ENCODE assay signal across 8 cellular contexts in genomic region chr3:42080452-42080872, GRCh38. TPM values are rescaled to one million over a fixed set of nuclear protein-coding genes. Genes with fewer than 3 reads are reported as not detected.
DNase-seq lines count a peak whose midpoint lies in the region; ATAC-seq lines count a peak whose summit lies in the region.

No MANE protein-coding gene starts in this region.

- no peak overlapping the region for H3K4me3 Mint-ChIP-seq in T-helper 1 cell treated with Interleukin-12 subunit alpha and Interleukin-12 subunit beta and Interleukin-4 antibody, amounts not matched to agents 30 μg/mL and 1 μg/mL, for 36 hours
- peak overlapping the region in 3 of 10 donors; percentile 36 to 72 (median 41) for H3K4me3 Mint-ChIP-seq in naive thymus-derived CD8-positive, alpha-beta T cell

- H3K36me3 Mint-ChIP-seq in T-helper 1 cell treated with Interleukin-12 subunit alpha and Interleukin-12 subunit beta and Interleukin-4 antibody, amounts not matched to agents 30 μg/mL and 1 μg/mL, for 36 hours (ENCODE audit: low read depth), result peaks cover 2% of the 10 kb centered on the region
- H3K36me3 Mint-ChIP-seq in naive thymus-derived CD8-positive, alpha-beta T cell, result peaks cover 0 to 5% (median 5%) of the 10 kb centered on the region in 3 donors

- peaks cover 3% of the 10 kb centered on the region for H3K9me3 Mint-ChIP-seq in T-helper 1 cell treated with Interleukin-12 subunit alpha and Interleukin-12 subunit beta and Interleukin-4 antibody, amounts not matched to agents 30 μg/mL and 1 μg/mL, for 36 hours
- peaks cover 0 to 10% (median 0%) of the 10 kb centered on the region in 9 donors for H3K9me3 Mint-ChIP-seq in naive thymus-derived CD8-positive, alpha-beta T cell

- no peaks in the 10 kb centered on the region for H3K27me3 Mint-ChIP-seq in T-helper 1 cell treated with Interleukin-12 subunit alpha and Interleukin-12 subunit beta and Interleukin-4 antibody, amounts not matched to agents 30 μg/mL and 1 μg/mL, for 36 hours (ENCODE audit: low read depth)
- H3K27me3 Mint-ChIP-seq in naive thymus-derived CD8-positive, alpha-beta T cell, result no peaks in the 10 kb centered on the region

- peak; percentile 86 for ATAC-seq in esophagus mucosa
- ATAC-seq in naive thymus-derived CD8-positive, alpha-beta T cell, result peak in 1 of 2 donors; percentile 54
- ATAC-seq in HG03097 (IDR thresholded peaks at IDR 0.05; ENCODE audit: low FRiP score, unreplicated experiment), result no peak
- no peak for ATAC-seq in HG03095 (IDR thresholded peaks at IDR 0.05; ENCODE audit: unreplicated experiment)

- POLR2A ChIA-PET in naive thymus-derived CD8-positive, alpha-beta T cell (lab: Charles Lee), result no interaction called here

- peaks cover 29% of the 10 kb centered on the region for H3K4me1 Mint-ChIP-seq in T-helper 1 cell treated with Interleukin-12 subunit alpha and Interleukin-12 subunit beta and Interleukin-4 antibody, amounts not matched to agents 30 μg/mL and 1 μg/mL, for 36 hours (ENCODE audit: low read depth)
- peaks cover 24 to 63% (median 46%) of the 10 kb centered on the region in 4 donors for H3K4me1 Mint-ChIP-seq in naive thymus-derived CD8-positive, alpha-beta T cell

- peak; percentile 8 for DNase-seq in stimulated activated CD4-positive, alpha-beta T cell treated with anti-CD3 and anti-CD28 coated beads, Interleukin-2, amount 100 ng/mL, for 4 hours (ENCODE audit: low read depth)
- no peak for DNase-seq in stimulated activated CD4-positive, alpha-beta T cell treated with anti-CD3 and anti-CD28 coated beads, Interleukin-12 subunit alpha, Interleukin-12 subunit beta, amount 100 ng/mL, for 4 hours
- no peak for DNase-seq in naive thymus-derived CD8-positive, alpha-beta T cell
- no peak for DNase-seq in SKM-1 (lab: John Stamatoyannopoulos, UW; ENCODE audit: unreplicated experiment)

- H3K27ac Mint-ChIP-seq in T-helper 1 cell treated with Interleukin-12 subunit alpha and Interleukin-12 subunit beta and Interleukin-4 antibody, amounts not matched to agents 30 μg/mL and 1 μg/mL, for 36 hours, result peak overlapping the region; percentile 53
- H3K27ac Mint-ChIP-seq in naive thymus-derived CD8-positive, alpha-beta T cell, result peak overlapping the region in 7 of 10 donors; percentile 17 to 81 (median 40)

RNA-seq across cellular contexts. Expression of gene TRAK1, which starts 10.7 kb away (rescaled TPM):
- 21.2 TPM for total RNA-seq in esophagus mucosa
- 10 to 100 TPM; 18.8 to 19.1 TPM for total RNA-seq in naive thymus-derived CD8-positive, alpha-beta T cell
- 1 to 10 TPM; 4.3 to 8.3 (median 4.8) TPM for polyA plus RNA-seq in naive thymus-derived CD8-positive, alpha-beta T cell
